ENCODE assay signal across 15 cellular contexts in genomic region chr19:10919352-10920287, GRCh38. TPM values are rescaled to one million over a fixed set of nuclear protein-coding genes. Genes with fewer than 3 reads are reported as not detected.
DNase-seq lines count a peak whose midpoint lies in the region; FAIRE-seq and TF ChIP-seq lines count a peak whose summit lies in the region.
"Had no signal": no experiment of that assay in that cellular context is flagged by ENCODE, and none has a peak within 500 bp of the region (broad histone marks: within the 10 kb centered on the region; RNA-seq: fewer than 3 reads in every experiment).

No MANE protein-coding gene starts in this region.

- TF ChIP-seq POLR2A in thyroid gland (IDR thresholded peaks at IDR 0.05): no peak

- POLR2A ChIA-PET in RWPE1 (lab: Yijun Ruan, JAX; ENCODE audit: low non-redundant PET): no interaction called here

- H3K4me3 Mint-ChIP-seq in nephron progenitor cell: no peak overlapping the region
- H3K4me3 Mint-ChIP-seq: activated naive CD8-positive, alpha-beta T cell treated with anti-CD3 and anti-CD28 coated beads, Interleukin-2, amount 50 U/mL, for 24 hours; T-helper 17 cell had no signal

- H3K4me1 Mint-ChIP-seq in nephron progenitor cell: no peaks in the 10 kb centered on the region
- H3K4me1 Mint-ChIP-seq: activated naive CD8-positive, alpha-beta T cell treated with anti-CD3 and anti-CD28 coated beads, Interleukin-2, amount 50 U/mL, for 24 hours had no signal

- H3K9ac ChIP-seq in kidney (ENCODE audit: low read length in 2 of 2): no peak overlapping the region

- peaks cover 15% of the 10 kb centered on the region for H3K36me3 ChIP-seq in H7 (replicated peaks; ENCODE audit: control insufficient read depth, insufficient read depth, low read length)
- peaks cover 38 to 50% of the 10 kb centered on the region in 2 donors for H3K36me3 ChIP-seq in thyroid gland
- H3K36me3 ChIP-seq in kidney (ENCODE audit: control insufficient read depth in 1 of 2, insufficient read depth in 2 of 2, low read length in 2 of 2): peaks cover 6 to 18% of the 10 kb centered on the region in 2 donors

- peak overlapping the region; percentile 68 for H3K27ac Mint-ChIP-seq in nephron progenitor cell
- H3K27ac Mint-ChIP-seq: activated naive CD8-positive, alpha-beta T cell treated with anti-CD3 and anti-CD28 coated beads, Interleukin-2, amount 50 U/mL, for 24 hours; T-helper 17 cell had no signal

- H3K27ac ChIP-seq in RWPE1: peak overlapping the region; percentile 52
- H3K27ac ChIP-seq in thyroid gland: no peak overlapping the region
- H3K27ac ChIP-seq in kidney (ENCODE audit: low read depth in 2 of 2, low read length in 2 of 2): no peak overlapping the region
- H3K27ac ChIP-seq: gastroesophageal sphincter had no signal

- no peaks in the 10 kb centered on the region for H3K9me3 Mint-ChIP-seq in nephron progenitor cell
- H3K9me3 Mint-ChIP-seq: activated naive CD8-positive, alpha-beta T cell treated with anti-CD3 and anti-CD28 coated beads, Interleukin-2, amount 50 U/mL, for 24 hours had no signal

- intact Hi-C loops in thyroid gland (cut with DNase I): loop anchor here (10.0 kb wide), 1 partner anchor 45 kb away; the partner anchor contains the start of gene CARM1
- intact Hi-C loops in kidney (cut with DNase I): no loop called here

- peaks cover 17% of the 10 kb centered on the region for H3K36me3 Mint-ChIP-seq in nephron progenitor cell (ENCODE audit: low read depth)

- CTCF ChIA-PET in RWPE1 (lab: Yijun Ruan, JAX): no interaction called here

- H3K4me3 ChIP-seq in H7 (ENCODE audit: insufficient read depth, low read depth, low read length): no peak overlapping the region
- no peak overlapping the region for H3K4me3 ChIP-seq in thyroid gland (replicated peaks in 1 of 3)
- no peak overlapping the region for H3K4me3 ChIP-seq in kidney (ENCODE audit: low read length in 2 of 2)
- H3K4me3 ChIP-seq: gastroesophageal sphincter had no signal

- WGBS in thyroid gland, 2 donors: 88 to 90% methylated on average over 17 to 25 of the region's 26 CpGs

- FAIRE-seq in kidney (lab: Jason Lieb, UNC): no peak
- FAIRE-seq: bronchial epithelial cell had no signal

- no peaks in the 10 kb centered on the region for H3K27me3 Mint-ChIP-seq in nephron progenitor cell (ENCODE audit: low read depth, poor library complexity)
- H3K27me3 Mint-ChIP-seq: activated naive CD8-positive, alpha-beta T cell treated with anti-CD3 and anti-CD28 coated beads, Interleukin-2, amount 50 U/mL, for 24 hours; T-helper 17 cell had no signal

- H3K9me3 ChIP-seq in thyroid gland (no peaks in the 10 kb centered on the region), kidney (ENCODE audit: control insufficient read depth in 1 of 2, low read length in 2 of 2) (no peaks in the 10 kb centered on the region)
- H3K9me3 ChIP-seq: gastroesophageal sphincter had no signal

- no peaks in the 10 kb centered on the region for H3K27me3 ChIP-seq in H7 (ENCODE audit: control insufficient read depth, insufficient read depth, low read length)
- no peaks in the 10 kb centered on the region for H3K27me3 ChIP-seq in thyroid gland
- H3K27me3 ChIP-seq: gastroesophageal sphincter had no signal

- H3K4me1 ChIP-seq in thyroid gland (no peaks in the 10 kb centered on the region), kidney (ENCODE audit: control insufficient read depth in 1 of 2, insufficient read depth in 1 of 2, low read depth in 1 of 2, low read length in 2 of 2) (no peaks in the 10 kb centered on the region)
- H3K4me1 ChIP-seq: gastroesophageal sphincter had no signal

- DNase-seq in D341Med (ENCODE audit: low spot score) (peak; percentile 31), H7 (peak; percentile 43), RWPE1 (ENCODE audit: low spot score) (no peak), nephron progenitor cell (no peak), NCI-H69 (lab: John Stamatoyannopoulos, UW) (no peak), NCI-H187 (lab: John Stamatoyannopoulos, UW) (no peak), thyroid gland (no peak), kidney (no peak)
- DNase-seq: activated naive CD8-positive, alpha-beta T cell treated with anti-CD3 and anti-CD28 coated beads, Interleukin-2, amount 50 U/mL, for 24 hours; Karpas-422; NCI-H1092 treated with DMSO at 0.1 percent for 48 hours; stimulated activated CD4-positive, alpha-beta T cell treated with anti-CD3 and anti-CD28 coated beads, Interleukin-1b, Interleukin-23, amount 100 ng/mL, for 48 hours; T-helper 17 cell had no signal

- TF ChIP-seq CTCF in RWPE1 (conservative IDR thresholded peaks at IDR 0.05; ENCODE audit: low read depth): no peak
- no peak for TF ChIP-seq CTCF in nephron progenitor cell (IDR thresholded peaks at IDR 0.05)
- no peak for TF ChIP-seq CTCF in thyroid gland (IDR thresholded peaks at IDR 0.05)
- TF ChIP-seq CTCF in kidney (IDR thresholded peaks at IDR 0.05; ENCODE audit: borderline replicate concordance, extremely low read depth, insufficient read depth): no peak

RNA-seq across cellular contexts. Expression of gene YIPF2, which starts 8.8 kb away (rescaled TPM):
- 81.1 and 90.3 TPM in 2 replicates for total RNA-seq in H7 (2014; rRNA removed; shearing (Covaris generic))
- total RNA-seq in thyroid gland (100 to 1,000 TPM in 2 of 4 donors, 10 to 100 TPM in 2; 85.1 to 127 (median 104) TPM), kidney (64.7 TPM)
- 70.3 TPM for polyA plus RNA-seq in kidney (ENCODE audit: insufficient read depth, low read depth, low replicate concordance)

RNA-seq across cellular contexts. Expression of gene TIMM29, which starts 9.0 kb away (rescaled TPM):
- 58.2 and 68.3 TPM in 2 replicates for total RNA-seq in H7 (2014; rRNA removed; shearing (Covaris generic))
- 10 to 100 TPM; 19.6 to 39.5 (median 33.4) TPM for total RNA-seq in thyroid gland
- total RNA-seq in kidney: 21.7 TPM
- 16.8 TPM for polyA plus RNA-seq in kidney (ENCODE audit: insufficient read depth, low read depth, low replicate concordance)

RNA-seq across cellular contexts. Expression of gene SMARCA4, which starts 41.2 kb away (rescaled TPM):
- total RNA-seq in H7 (2014; rRNA removed; shearing (Covaris generic)): 173 and 208 TPM in 2 replicates
- 100 to 1,000 TPM in 2 of 4 donors, 10 to 100 TPM in 2; 49.4 to 108 (median 89.0) TPM for total RNA-seq in thyroid gland
- total RNA-seq in kidney: 124 TPM
- 59.8 TPM for polyA plus RNA-seq in kidney (ENCODE audit: insufficient read depth, low read depth, low replicate concordance)

RNA-seq across cellular contexts. Expression of gene CARM1, which starts 48.3 kb away (rescaled TPM):
- total RNA-seq in H7 (2014; rRNA removed; shearing (Covaris generic)): 117 and 151 TPM in 2 replicates
- total RNA-seq in thyroid gland (10 to 100 TPM; 12.2 to 14.8 (median 13.1) TPM), kidney (41.2 TPM)
- 21.9 TPM for polyA plus RNA-seq in kidney (ENCODE audit: insufficient read depth, low read depth, low replicate concordance)

Comparison
In these comparisons a context has a peak if more than half of its experiments do, and no peak if none do; other contexts are left out.
1. DNase-seq: peak in D341Med (single experiment) and H7 (single experiment); none in RWPE1 (single experiment), nephron progenitor cell (single experiment), NCI-H69 (single experiment), NCI-H187 (0 of 2), thyroid gland (0 of 2) and kidney (single experiment).